8 cellular contexts compared by ENCODE assay signal in the genomic region with DNA sequence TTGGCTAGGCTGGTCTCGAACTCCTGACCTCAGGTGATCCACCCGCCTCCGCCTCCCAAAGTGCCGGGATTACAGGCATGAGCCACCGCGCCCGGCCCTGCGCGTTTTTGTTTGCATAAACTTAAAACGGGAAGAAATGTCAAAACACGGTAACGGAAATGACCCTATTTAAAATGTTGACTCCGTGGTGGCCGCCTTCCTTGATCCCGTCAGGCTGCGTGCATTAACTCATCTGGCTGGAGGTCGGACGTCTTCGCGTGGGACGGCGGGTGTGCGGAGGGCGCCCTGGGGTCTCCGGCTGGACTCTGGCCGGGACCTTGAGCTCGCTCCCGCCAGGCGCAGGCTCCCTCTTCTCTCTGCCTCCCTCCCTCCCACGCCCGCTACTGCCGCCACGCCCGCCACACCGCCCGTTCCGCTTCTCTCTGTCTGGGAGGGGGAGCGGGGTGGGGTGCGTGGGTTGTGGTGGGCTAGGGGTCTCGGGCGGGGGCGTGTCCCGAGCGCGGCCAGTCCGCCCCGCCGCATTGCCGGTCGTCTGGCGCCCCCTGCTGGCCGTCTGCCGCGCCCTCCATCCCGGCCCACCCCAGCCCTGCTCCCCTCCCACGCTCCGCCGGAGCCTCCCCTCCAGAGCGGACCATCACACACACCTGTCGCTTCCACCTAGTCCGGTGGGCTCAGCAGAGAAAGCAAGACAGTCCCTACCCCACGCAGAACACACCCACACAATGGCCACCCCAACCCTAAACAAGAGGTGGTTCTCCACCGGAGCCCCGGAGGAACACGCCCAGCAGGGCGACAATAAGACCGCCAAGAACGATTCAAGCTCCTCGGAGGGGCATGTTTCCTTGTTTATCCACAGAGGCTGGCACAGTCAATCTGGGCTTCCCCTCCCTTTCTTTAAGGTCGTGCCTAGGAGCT. TPM values are rescaled to one million over a fixed set of nuclear protein-coding genes. Genes with fewer than 3 reads are reported as not detected.
A peak's percentile ranks its signal among the peaks of the same experiment; 100 is the strongest.
DNase-seq lines count a peak whose midpoint lies in the region; ATAC-seq and TF ChIP-seq lines count a peak whose summit lies in the region.

No MANE protein-coding gene starts in this region.

- TF ChIP-seq CTCF in VCaP (conservative IDR thresholded peaks at IDR 0.05), result peak; percentile 88

- in situ Hi-C loops in ACHN (cut with HindIII; ENCODE audit: low pct_ligation_motif_present, low pct_unique_long_range_greater_than_20kb, low sequenced_read_pairs), result no loop called here
- in situ Hi-C loops in T47D (cut with HindIII; ENCODE audit: low pct_unique_long_range_greater_than_20kb, low sequenced_read_pairs), result no loop called here

- H3K4me3 Mint-ChIP-seq in immature natural killer cell, result peak overlapping the region; percentile 86 to 93 (median 90)

- H3K27ac ChIP-seq in VCaP, result no peak overlapping the region; the same call in 1 of the 2 replicates

- H3K27ac Mint-ChIP-seq in immature natural killer cell, result peak overlapping the region; percentile 84 to 91 (median 88)

- H3K27me3 Mint-ChIP-seq in immature natural killer cell (ENCODE audit: low read depth in 3 of 3), result peaks cover 6 to 14% (median 14%) of the 10 kb centered on the region in 3 donors

- H3K4me1 Mint-ChIP-seq in immature natural killer cell, result peaks cover 2 to 12% of the 10 kb centered on the region in 2 donors

- DNase-seq in ACHN, result peak; percentile 51
- peak; percentile 7 for DNase-seq in KG1 (lab: John Stamatoyannopoulos, UW)
- peak; percentile 27 to 42 for DNase-seq in T47D (ENCODE audit: low read depth in 1 of 2, low spot score in 1 of 2)
- peak; percentile 71 to 77 (median 75) for DNase-seq in immature natural killer cell
- peak; percentile 52 to 73 for DNase-seq in stimulated activated CD4-positive, alpha-beta T cell treated with anti-CD3 and anti-CD28 coated beads, Interleukin-12 subunit alpha, Interleukin-12 subunit beta, amount 100 ng/mL, for 24 hours (ENCODE audit: low read depth in 2 of 2)
- no peak for DNase-seq in GF-D8 (lab: John Stamatoyannopoulos, UW)

- no peaks in the 10 kb centered on the region for H3K9me3 Mint-ChIP-seq in immature natural killer cell

- ATAC-seq in GM18909 (IDR thresholded peaks at IDR 0.05; ENCODE audit: poor library complexity, unreplicated experiment), result peak; percentile 71

- peaks cover 0 to 4% (median 0%) of the 10 kb centered on the region in 3 donors for H3K36me3 Mint-ChIP-seq in immature natural killer cell

RNA-seq across cellular contexts. Expression of a gene that starts 1.2 kb away (rescaled TPM):
- polyA plus RNA-seq in immature natural killer cell, result not detected

RNA-seq across cellular contexts. Expression of a gene that starts 12.5 kb away (rescaled TPM):
- polyA plus RNA-seq in immature natural killer cell, result not detected

RNA-seq across cellular contexts. Expression of a gene that starts 53.3 kb away (rescaled TPM):
- polyA plus RNA-seq in immature natural killer cell, result not detected
